In the genomic region with DNA sequence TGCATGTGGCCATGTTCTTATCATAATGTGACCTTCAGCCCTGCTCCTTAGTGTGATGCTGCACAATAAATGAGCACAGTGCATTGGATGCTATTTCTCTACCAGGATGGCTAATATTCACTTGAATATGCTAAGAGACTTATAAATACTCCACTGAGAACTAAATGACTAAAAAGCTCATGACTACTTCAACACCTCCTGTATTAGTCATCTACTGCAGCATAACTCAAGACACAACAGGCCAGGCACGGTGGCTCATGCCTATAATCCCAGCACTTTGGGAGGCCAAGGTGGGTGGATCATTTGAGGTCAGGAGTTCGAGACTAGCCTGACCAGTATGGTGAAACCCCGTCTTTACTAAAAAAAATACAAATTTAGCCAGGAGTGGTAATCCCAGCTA, we compare ENCODE assay signal across 15 cellular contexts.
DNase-seq lines count a peak whose midpoint lies in the region; ATAC-seq, FAIRE-seq and TF ChIP-seq lines count a peak whose summit lies in the region.
"Had no signal": no experiment of that assay in that cellular context is flagged by ENCODE, and none has a peak within 500 bp of the region (broad histone marks: within the 10 kb centered on the region; RNA-seq: fewer than 3 reads in every experiment).

No MANE protein-coding gene starts in this region.

- H3K27ac ChIP-seq in foreskin keratinocyte (peak overlapping the region; percentile 40), sigmoid colon (no peak overlapping the region), PC-3 (ENCODE audit: low read length) (no peak overlapping the region)

- ATAC-seq in foreskin keratinocyte (peak; percentile 73), PC-3 (no peak)
- ATAC-seq: GM23338 had no signal

- DNase-seq in AG08395 (ENCODE audit: low spot score) (peak; percentile 13), HT1080 (ENCODE audit: low read depth) (peak; percentile 49), bronchial epithelial cell (ENCODE audit: low read depth) (peak; percentile 94), foreskin keratinocyte (peak; percentile 72 to 84), sigmoid colon (no peak), GF-D8 (lab: John Stamatoyannopoulos, UW) (no peak), PC-3 (no peak)
- no peak for DNase-seq in T-helper 2 cell treated with Interferon-gamma antibody and Interleukin-4, amounts not matched to agents 5 μg/mL and 100 μg/mL, for 36 hours (ENCODE audit: low spot score)
- DNase-seq: AML-193, KBM-7, NCI-H1092, NCI-H1694 had no signal

- H3K27me3 ChIP-seq in bronchial epithelial cell (ENCODE audit: control insufficient read depth, insufficient read depth, low read length), result no peaks in the 10 kb centered on the region
- H3K27me3 ChIP-seq in foreskin keratinocyte, result no peaks in the 10 kb centered on the region
- no peaks in the 10 kb centered on the region for H3K27me3 ChIP-seq in sigmoid colon
- H3K27me3 ChIP-seq in PC-3 (ENCODE audit: low read length), result no peaks in the 10 kb centered on the region

- POLR2A ChIA-PET in PC-3 (lab: Charles Lee; ENCODE audit: unreplicated experiment), result interaction anchor here (0.6 kb wide), 1 partner anchor 132 kb away, joined by 4 read pairs; no protein-coding TSS in a partner anchor

- BruUV-seq in PC-3 (replicated peaks; lab: Mats Ljungman, UMichigan), result no TSS peak

- no peak for TF ChIP-seq POLR2A in sigmoid colon (IDR thresholded peaks at IDR 0.05)

- H4K20me1 ChIP-seq in PC-3 (ENCODE audit: low read length), result no peaks in the 10 kb centered on the region

- CTCF ChIA-PET in PC-3 (lab: Charles Lee), result no interaction called here

- no peak overlapping the region for H2AFZ ChIP-seq in PC-3 (ENCODE audit: low read length)
- H2AFZ ChIP-seq: GM23338 had no signal

- TF ChIP-seq EP300 in sigmoid colon (IDR thresholded peaks at IDR 0.05), result no peak

- no peak overlapping the region for H3K9ac ChIP-seq in PC-3 (ENCODE audit: low read length)

- H3K27me3 Mint-ChIP-seq in T-helper 2 cell treated with Interferon-gamma antibody and Interleukin-4, amounts not matched to agents 5 μg/mL and 100 μg/mL, for 36 hours (ENCODE audit: low read depth), result no peaks in the 10 kb centered on the region

- intact Hi-C loops in sigmoid colon (cut with DNase I) (no loop called here), PC-3 (cut with micrococcal nuclease) (no loop called here)

- H3K36me3 ChIP-seq in bronchial epithelial cell (ENCODE audit: control insufficient read depth, insufficient read depth, low read length), result no peaks in the 10 kb centered on the region
- no peaks in the 10 kb centered on the region for H3K36me3 ChIP-seq in sigmoid colon
- H3K36me3 ChIP-seq in PC-3 (ENCODE audit: low read depth, low read length), result peaks cover 11% of the 10 kb centered on the region; the same call in 1 of the 2 replicates

- H3K36me3 Mint-ChIP-seq in T-helper 2 cell treated with Interferon-gamma antibody and Interleukin-4, amounts not matched to agents 5 μg/mL and 100 μg/mL, for 36 hours (ENCODE audit: low read depth), result no peaks in the 10 kb centered on the region

- 56 to 59% methylated on average over 3 of the region's 3 CpGs for WGBS in sigmoid colon, 2 donors

- no peaks in the 10 kb centered on the region for H3K9me2 ChIP-seq in PC-3 (replicated peaks; ENCODE audit: low read length)

- no peaks in the 10 kb centered on the region for H3K4me1 Mint-ChIP-seq in T-helper 2 cell treated with Interferon-gamma antibody and Interleukin-4, amounts not matched to agents 5 μg/mL and 100 μg/mL, for 36 hours (ENCODE audit: low read depth)
- H3K4me1 Mint-ChIP-seq: GM23338 had no signal

- H3K79me2 ChIP-seq in PC-3 (ENCODE audit: low read length), result no peaks in the 10 kb centered on the region

- no peak for FAIRE-seq in bronchial epithelial cell (lab: Jason Lieb, UNC)
- FAIRE-seq: A204.1, RCC 7860 had no signal

- H3K27ac Mint-ChIP-seq in T-helper 2 cell treated with Interferon-gamma antibody and Interleukin-4, amounts not matched to agents 5 μg/mL and 100 μg/mL, for 36 hours, result no peak overlapping the region
- H3K27ac Mint-ChIP-seq: GM23338 had no signal

- H3K4me1 ChIP-seq in foreskin keratinocyte, result peaks cover 20% of the 10 kb centered on the region
- peaks cover 0 to 36% (median 11%) of the 10 kb centered on the region in 4 donors for H3K4me1 ChIP-seq in sigmoid colon
- peaks cover 28% of the 10 kb centered on the region for H3K4me1 ChIP-seq in PC-3 (ENCODE audit: insufficient read depth, low read length)

- H3F3A ChIP-seq in PC-3 (ENCODE audit: low read length, unreplicated experiment), result peaks cover 7% of the 10 kb centered on the region

- TF ChIP-seq CTCF in bronchial epithelial cell (IDR thresholded peaks at IDR 0.05; ENCODE audit: insufficient read depth, low read length, severe bottlenecking) (no peak), foreskin keratinocyte (conservative IDR thresholded peaks at IDR 0.05) (no peak), sigmoid colon (IDR thresholded peaks at IDR 0.05) (no peak), PC-3 (conservative IDR thresholded peaks at IDR 0.05; ENCODE audit: low read depth, low read length) (no peak)

- H3K9me3 Mint-ChIP-seq in T-helper 2 cell treated with Interferon-gamma antibody and Interleukin-4, amounts not matched to agents 5 μg/mL and 100 μg/mL, for 36 hours, result peaks cover 17% of the 10 kb centered on the region

- H3K4me3 ChIP-seq in bronchial epithelial cell (ENCODE audit: low read depth, low read length) (no peak overlapping the region), sigmoid colon (no peak overlapping the region), PC-3 (ENCODE audit: low read length) (no peak overlapping the region)
- H3K4me3 ChIP-seq: GM23338 had no signal

- H3K4me3 Mint-ChIP-seq in T-helper 2 cell treated with Interferon-gamma antibody and Interleukin-4, amounts not matched to agents 5 μg/mL and 100 μg/mL, for 36 hours, result no peak overlapping the region
- H3K4me3 Mint-ChIP-seq: GM23338 had no signal

- H3K9me3 ChIP-seq in sigmoid colon, result peaks cover 0 to 4% (median under 1%) of the 10 kb centered on the region in 4 donors
- 0 out of 2 replicates have a peak, but pooled peaks cover 3% of the 10 kb centered on the region for H3K9me3 ChIP-seq in PC-3 (ENCODE audit: low read length)

- no peak overlapping the region for H3K4me2 ChIP-seq in PC-3 (ENCODE audit: low read length)
- H3K4me2 ChIP-seq: GM23338 had no signal

Comparison
In these comparisons a context has a peak if more than half of its experiments do, and no peak if none do; other contexts are left out.
1. DNase-seq: peak in AG08395 (single experiment), HT1080 (single experiment), bronchial epithelial cell (single experiment) and foreskin keratinocyte (2 of 2); none in sigmoid colon (single experiment), GF-D8 (single experiment), PC-3 (single experiment) and T-helper 2 cell treated with Interferon-gamma antibody and Interleukin-4, amounts not matched to agents 5 μg/mL and 100 μg/mL, for 36 hours (single experiment).